ENCODE assay signal across 15 cellular contexts in the genomic region with DNA sequence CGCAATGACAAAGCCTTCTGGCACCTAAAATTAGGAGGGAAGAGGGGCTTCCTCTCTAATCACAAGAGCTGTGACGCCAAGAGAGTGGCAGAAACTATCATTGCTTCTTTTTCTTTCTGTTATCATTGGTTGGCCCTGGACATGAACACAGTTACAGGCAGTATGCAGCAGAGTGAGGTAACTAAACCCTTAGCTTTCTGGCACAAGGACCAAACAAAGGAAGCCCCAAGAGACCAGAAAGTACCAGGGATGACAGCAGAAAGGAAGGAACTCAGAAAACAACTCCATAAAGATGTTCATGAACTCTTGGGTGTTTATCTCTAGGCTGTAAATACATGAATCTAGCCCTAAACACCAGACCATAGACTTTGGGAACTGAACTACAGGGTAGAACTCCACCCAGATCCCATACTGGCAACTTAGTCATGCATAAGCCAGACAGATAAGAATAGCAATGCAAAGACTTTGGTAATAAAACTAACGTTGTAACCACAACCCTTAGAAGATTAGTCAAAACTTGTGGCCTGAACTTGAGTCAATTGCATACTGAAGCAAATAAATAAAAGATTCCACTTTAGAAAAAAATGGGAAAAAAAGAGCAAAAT.
DNase-seq lines count a peak whose midpoint lies in the region; ATAC-seq and TF ChIP-seq lines count a peak whose summit lies in the region.
"Had no signal": no experiment of that assay in that cellular context is flagged by ENCODE, and none has a peak within 500 bp of the region (broad histone marks: within the 10 kb centered on the region; RNA-seq: fewer than 3 reads in every experiment).

No MANE protein-coding gene starts in this region.

- peak; percentile 54 for DNase-seq in BJ (ENCODE audit: low read depth)
- DNase-seq in LHCN-M2 (ENCODE audit: low read depth): peak; percentile 85
- peak; percentile 93 for DNase-seq in brain microvascular endothelial cell
- DNase-seq in kidney tubule cell (ENCODE audit: low spot score): peak; percentile 38
- no peak for DNase-seq in NCI-H510A (lab: John Stamatoyannopoulos, UW)
- DNase-seq in NCI-H146 treated with DMSO at 0.1 percent for 48 hours (lab: John Stamatoyannopoulos, UW; ENCODE audit: unreplicated experiment): no peak
- no peak for DNase-seq in amniotic stem cell (lab: John Stamatoyannopoulos, UW)
- DNase-seq: adrenal gland; NCI-H1417 treated with DMSO at 0.1 percent for 48 hours; NCI-H69; psoas muscle; SHP77 treated with DMSO at 0.1 percent for 48 hours; stimulated activated CD4-positive, alpha-beta T cell treated with anti-CD3 and anti-CD28 coated beads, Interleukin-4, amount 100 ng/mL, for 24 hours had no signal

- H3K27me3 ChIP-seq in BJ (ENCODE audit: control insufficient read depth, insufficient read depth, low read length) (no peaks in the 10 kb centered on the region), brain microvascular endothelial cell (replicated peaks) (no peaks in the 10 kb centered on the region)
- H3K27me3 ChIP-seq: adrenal gland had no signal

- ATAC-seq in GM18907 (IDR thresholded peaks at IDR 0.05; ENCODE audit: unreplicated experiment): no peak
- ATAC-seq: psoas muscle had no signal

- POLR2A ChIA-PET in BJ (lab: Charles Lee): no interaction called here

- TF ChIP-seq CTCF in BJ (IDR thresholded peaks at IDR 0.05; ENCODE audit: insufficient read depth, low read depth, low read length) (no peak), brain microvascular endothelial cell (IDR thresholded peaks at IDR 0.05; ENCODE audit: low read depth, low read length, missing control alignments) (no peak)

- in situ Hi-C loops in brain microvascular endothelial cell (cut with HindIII; ENCODE audit: low pct_ligation_motif_present, low sequenced_read_pairs): no loop called here

- H3K4me3 ChIP-seq in BJ (ENCODE audit: low read depth, low read length): no peak overlapping the region
- no peak overlapping the region for H3K4me3 ChIP-seq in brain microvascular endothelial cell (ENCODE audit: low read depth, low read length)
- H3K4me3 ChIP-seq: adrenal gland, psoas muscle had no signal

- peak overlapping the region; percentile 98 for H3K27ac ChIP-seq in brain microvascular endothelial cell
- H3K27ac ChIP-seq: adrenal gland, C4-2B, psoas muscle had no signal

- H3K36me3 ChIP-seq in BJ (ENCODE audit: control insufficient read depth, insufficient read depth, low read length) (no peaks in the 10 kb centered on the region), brain microvascular endothelial cell (replicated peaks) (no peaks in the 10 kb centered on the region)
- H3K36me3 ChIP-seq: adrenal gland had no signal

- CTCF ChIA-PET in BJ (lab: Yijun Ruan, JAX): interaction anchor here (1.0 to 1.4 kb wide), 2 partner anchors 52 to 85 kb away, joined by 3 to 4 read pairs; no protein-coding TSS in a partner anchor

Comparison
In these comparisons a context has a peak if more than half of its experiments do, and no peak if none do; other contexts are left out.
1. DNase-seq: peak in BJ (single experiment), LHCN-M2 (single experiment), brain microvascular endothelial cell (single experiment) and kidney tubule cell (single experiment); none in NCI-H510A (single experiment), NCI-H146 treated with DMSO at 0.1 percent for 48 hours (single experiment) and amniotic stem cell (single experiment).